Comparison of ENCODE assay signal across 16 cellular contexts in genomic region chr6:52161689-52162438, GRCh38. TPM values are rescaled to one million over a fixed set of nuclear protein-coding genes. Genes with fewer than 3 reads are reported as not detected.
A peak's percentile ranks its signal among the peaks of the same experiment; 100 is the strongest.
DNase-seq lines count a peak whose midpoint lies in the region; ATAC-seq and TF ChIP-seq lines count a peak whose summit lies in the region.
"Had no signal": no experiment of that assay in that cellular context is flagged by ENCODE, and none has a peak within 500 bp of the region (broad histone marks: within the 10 kb centered on the region; RNA-seq: fewer than 3 reads in every experiment).

No MANE protein-coding gene starts in this region.

- CTCF ChIA-PET in activated naive CD4-positive, alpha-beta T cell treated with anti-CD3 and anti-CD28 coated beads for 36 hours (lab: Charles Lee): interaction anchor here (0.7 to 4.8 kb wide), 22 partner anchors 12 to 500 kb away, joined by 3 to 115 read pairs (median 6); partner anchors contain the start of gene MCM3
- CTCF ChIA-PET in activated naive CD4-positive, alpha-beta T cell treated with anti-CD3 and anti-CD28 coated beads, Interleukin-2, amount 10 ng/mL, durations not matched to agents 7 days and 5 days (lab: Charles Lee): interaction anchor here (1.2 to 4.7 kb wide), 7 partner anchors 51 to 501 kb away, joined by 4 to 61 read pairs (median 6); no protein-coding TSS in a partner anchor

- peak overlapping the region; percentile 14 for H3K4me3 Mint-ChIP-seq in activated naive CD4-positive, alpha-beta T cell treated with anti-CD3 and anti-CD28 coated beads for 36 hours
- no peak overlapping the region for H3K4me3 Mint-ChIP-seq in activated naive CD4-positive, alpha-beta T cell treated with anti-CD3 and anti-CD28 coated beads, Interleukin-2, amount 10 ng/mL, durations not matched to agents 7 days and 5 days
- H3K4me3 Mint-ChIP-seq: H9 had no signal

- H3K27ac Mint-ChIP-seq in activated naive CD4-positive, alpha-beta T cell treated with anti-CD3 and anti-CD28 coated beads for 36 hours: peak overlapping the region; percentile 69
- no peak overlapping the region for H3K27ac Mint-ChIP-seq in activated naive CD4-positive, alpha-beta T cell treated with anti-CD3 and anti-CD28 coated beads, Interleukin-2, amount 10 ng/mL, durations not matched to agents 7 days and 5 days
- H3K27ac Mint-ChIP-seq: H9 had no signal

- intact Hi-C loops in activated naive CD4-positive, alpha-beta T cell treated with anti-CD3 and anti-CD28 coated beads for 36 hours (cut with micrococcal nuclease): loop anchor here (1.0 to 5.0 kb wide), 15 partner anchors 65 to 1265 kb away; partner anchors contain the start of genes FBXO9, GSTA4, MCM3 and PAQR8
- intact Hi-C loops in posterior vena cava (cut with DNase I) (no loop called here), left ventricle myocardium inferior (cut with micrococcal nuclease) (loop anchor here (10.0 kb wide), 1 partner anchor 73 kb away; no protein-coding TSS in a partner anchor)

- ATAC-seq in GM19455 (IDR thresholded peaks at IDR 0.05; ENCODE audit: unreplicated experiment) (peak; percentile 40), HG03469 (IDR thresholded peaks at IDR 0.05; ENCODE audit: unreplicated experiment) (peak; percentile 28)

- H3K9me3 ChIP-seq in osteoblast (ENCODE audit: low read depth, low read length) (no peaks in the 10 kb centered on the region), left ventricle myocardium inferior (replicated peaks) (peaks cover 7% of the 10 kb centered on the region)
- H3K9me3 ChIP-seq: breast epithelium had no signal

- no peaks in the 10 kb centered on the region for H3K79me2 ChIP-seq in osteoblast (ENCODE audit: insufficient read depth, low read length)

- TF ChIP-seq CTCF in osteoblast (IDR thresholded peaks at IDR 0.05; ENCODE audit: extremely low read depth, low read depth, low read length) (no peak), left ventricle myocardium inferior (IDR thresholded peaks at IDR 0.05; ENCODE audit: borderline replicate concordance) (no peak)

- no peak overlapping the region for H3K4me3 ChIP-seq in osteoblast (ENCODE audit: insufficient read depth, low read length)
- H3K4me3 ChIP-seq in left ventricle myocardium inferior: no peak overlapping the region
- H3K4me3 ChIP-seq: breast epithelium had no signal

- H3K4me2 ChIP-seq in osteoblast (ENCODE audit: insufficient read depth, low read length): no peak overlapping the region

- DNase-seq in activated naive CD4-positive, alpha-beta T cell treated with anti-CD3 and anti-CD28 coated beads for 36 hours: peak; percentile 56
- DNase-seq in activated naive CD4-positive, alpha-beta T cell treated with anti-CD3 and anti-CD28 coated beads, Interleukin-2, amount 10 ng/mL, durations not matched to agents 7 days and 5 days: no peak
- DNase-seq in stimulated activated CD4-positive, alpha-beta T cell treated with anti-CD3 and anti-CD28 coated beads, Interleukin-4, amount 100 ng/mL, for 24 hours: peak; percentile 50
- DNase-seq in osteoblast (ENCODE audit: insufficient read length, low spot score, missing footprints) (no peak), posterior vena cava (ENCODE audit: low spot score) (no peak), left ventricle myocardium inferior (no peak)
- DNase-seq: H9, KG1, NCI-H187 treated with DMSO at 0.1 percent for 48 hours, NCI-H526 treated with DMSO at 0.1 percent for 48 hours, posterior cingulate gyrus, SIG-M5 had no signal

- H3K4me1 ChIP-seq in osteoblast (ENCODE audit: insufficient read depth, low read length): no peaks in the 10 kb centered on the region
- no peaks in the 10 kb centered on the region for H3K4me1 ChIP-seq in left ventricle myocardium inferior
- H3K4me1 ChIP-seq: breast epithelium had no signal

- peaks cover 1% of the 10 kb centered on the region for H3K36me3 Mint-ChIP-seq in activated naive CD4-positive, alpha-beta T cell treated with anti-CD3 and anti-CD28 coated beads for 36 hours (ENCODE audit: low read depth)
- no peaks in the 10 kb centered on the region for H3K36me3 Mint-ChIP-seq in activated naive CD4-positive, alpha-beta T cell treated with anti-CD3 and anti-CD28 coated beads, Interleukin-2, amount 10 ng/mL, durations not matched to agents 7 days and 5 days

- H3K27me3 ChIP-seq in osteoblast (ENCODE audit: insufficient read depth, low read length): peaks cover 4% of the 10 kb centered on the region
- no peaks in the 10 kb centered on the region for H3K27me3 ChIP-seq in left ventricle myocardium inferior (ENCODE audit: low read depth)
- H3K27me3 ChIP-seq: breast epithelium had no signal

- H2AFZ ChIP-seq in osteoblast (ENCODE audit: low read length): no peak overlapping the region

- peaks cover 13% of the 10 kb centered on the region for H3K9me3 Mint-ChIP-seq in activated naive CD4-positive, alpha-beta T cell treated with anti-CD3 and anti-CD28 coated beads for 36 hours
- peaks cover 5% of the 10 kb centered on the region for H3K9me3 Mint-ChIP-seq in activated naive CD4-positive, alpha-beta T cell treated with anti-CD3 and anti-CD28 coated beads, Interleukin-2, amount 10 ng/mL, durations not matched to agents 7 days and 5 days

- H3K36me3 ChIP-seq in osteoblast (ENCODE audit: insufficient read depth, low read length): no peaks in the 10 kb centered on the region
- H3K36me3 ChIP-seq in left ventricle myocardium inferior: no peaks in the 10 kb centered on the region
- H3K36me3 ChIP-seq: breast epithelium had no signal

- peaks cover 13% of the 10 kb centered on the region for H3K27me3 Mint-ChIP-seq in activated naive CD4-positive, alpha-beta T cell treated with anti-CD3 and anti-CD28 coated beads for 36 hours (ENCODE audit: low read depth)
- peaks cover 7% of the 10 kb centered on the region for H3K27me3 Mint-ChIP-seq in activated naive CD4-positive, alpha-beta T cell treated with anti-CD3 and anti-CD28 coated beads, Interleukin-2, amount 10 ng/mL, durations not matched to agents 7 days and 5 days

- peaks cover 48% of the 10 kb centered on the region for H3K4me1 Mint-ChIP-seq in activated naive CD4-positive, alpha-beta T cell treated with anti-CD3 and anti-CD28 coated beads for 36 hours (ENCODE audit: low read depth)
- H3K4me1 Mint-ChIP-seq in activated naive CD4-positive, alpha-beta T cell treated with anti-CD3 and anti-CD28 coated beads, Interleukin-2, amount 10 ng/mL, durations not matched to agents 7 days and 5 days: peaks cover 3% of the 10 kb centered on the region

- H3K27ac ChIP-seq in osteoblast (ENCODE audit: low read depth, low read length) (no peak overlapping the region), left ventricle myocardium inferior (replicated peaks) (no peak overlapping the region)
- H3K27ac ChIP-seq: breast epithelium had no signal

- no peaks in the 10 kb centered on the region for H4K20me1 ChIP-seq in osteoblast (ENCODE audit: insufficient read depth, low read length)

RNA-seq across cellular contexts. Expression of gene IL17A, which starts 24.3 kb away (rescaled TPM):
- total RNA-seq in activated naive CD4-positive, alpha-beta T cell treated with anti-CD3 and anti-CD28 coated beads for 36 hours: under 1 TPM in 1 of 2 experiments, not detected in 1; 0.12 TPM
- total RNA-seq in osteoblast (not detected in 2 replicates), posterior vena cava (not detected), left ventricle myocardium inferior (not detected)
- total RNA-seq: breast epithelium, frontal cortex, H9 had no signal

Comparison
In these comparisons a context has a peak if more than half of its experiments do, and no peak if none do; other contexts are left out.
1. DNase-seq: peak in activated naive CD4-positive, alpha-beta T cell treated with anti-CD3 and anti-CD28 coated beads for 36 hours (single experiment) and stimulated activated CD4-positive, alpha-beta T cell treated with anti-CD3 and anti-CD28 coated beads, Interleukin-4, amount 100 ng/mL, for 24 hours (single experiment); none in activated naive CD4-positive, alpha-beta T cell treated with anti-CD3 and anti-CD28 coated beads, Interleukin-2, amount 10 ng/mL, durations not matched to agents 7 days and 5 days (single experiment), osteoblast (single experiment), posterior vena cava (single experiment) and left ventricle myocardium inferior (single experiment).
2. intact Hi-C loops: an anchor here in activated naive CD4-positive, alpha-beta T cell treated with anti-CD3 and anti-CD28 coated beads for 36 hours (1.0 to 5.0 kb wide) and left ventricle myocardium inferior (10.0 kb wide); none called in posterior vena cava.